ENCODE assay signal across 21 cellular contexts in genomic region chr4:121306932-121307331, GRCh38.
A peak's percentile ranks its signal among the peaks of the same experiment; 100 is the strongest.
DNase-seq lines count a peak whose midpoint lies in the region; ATAC-seq and TF ChIP-seq lines count a peak whose summit lies in the region.
"Had no signal": no experiment of that assay in that cellular context is flagged by ENCODE, and none has a peak within 500 bp of the region (broad histone marks: within the 10 kb centered on the region; RNA-seq: fewer than 3 reads in every experiment).

No MANE protein-coding gene starts in this region.

- no peaks in the 10 kb centered on the region for H3K27me3 Mint-ChIP-seq in activated CD8-positive, alpha-beta memory T cell treated with anti-CD3 and anti-CD28 coated beads, Interleukin-2, amount 10 ng/mL, durations not matched to agents 7 days and 5 days
- H3K27me3 Mint-ChIP-seq in stimulated activated naive B cell treated with anti-CD40 and anti-IgM and Interleukin-4, amounts not matched to agents 10 μg/mL and 1 μg/mL and 100 μg/mL, for 72 hours = no peaks in the 10 kb centered on the region
- H3K27me3 Mint-ChIP-seq: B cell; effector memory CD8-positive, alpha-beta T cell had no signal

- no peak overlapping the region for H3K4me3 Mint-ChIP-seq in activated CD8-positive, alpha-beta memory T cell treated with anti-CD3 and anti-CD28 coated beads, Interleukin-2, amount 10 ng/mL, durations not matched to agents 7 days and 5 days
- H3K4me3 Mint-ChIP-seq in stimulated activated naive B cell treated with anti-CD40 and anti-IgM and Interleukin-4, amounts not matched to agents 10 μg/mL and 1 μg/mL and 100 μg/mL, for 72 hours = no peak overlapping the region
- H3K4me3 Mint-ChIP-seq: activated naive CD8-positive, alpha-beta T cell treated with anti-CD3 and anti-CD28 coated beads, Interleukin-2, amount 10 ng/mL, durations not matched to agents 7 days and 5 days; B cell; naive thymus-derived CD8-positive, alpha-beta T cell had no signal

- H3K4me3 ChIP-seq in Loucy (ENCODE audit: low read length, poor library complexity, severe bottlenecking) = no peak overlapping the region
- H3K4me3 ChIP-seq: ovary, suprapubic skin, uterus had no signal

- peaks cover 27% of the 10 kb centered on the region for H3K4me1 Mint-ChIP-seq in activated CD8-positive, alpha-beta memory T cell treated with anti-CD3 and anti-CD28 coated beads, Interleukin-2, amount 10 ng/mL, durations not matched to agents 7 days and 5 days
- peaks cover 5 to 8% of the 10 kb centered on the region in 2 donors for H3K4me1 Mint-ChIP-seq in stimulated activated naive B cell treated with anti-CD40 and anti-IgM and Interleukin-4, amounts not matched to agents 10 μg/mL and 1 μg/mL and 100 μg/mL, for 72 hours

- TF ChIP-seq CTCF in Loucy (conservative IDR thresholded peaks at IDR 0.05; ENCODE audit: low read length) = no peak

- no peaks in the 10 kb centered on the region for H4K20me1 ChIP-seq in Loucy (ENCODE audit: insufficient read depth, low read length, poor library complexity, severe bottlenecking)

- H3K9ac ChIP-seq in Loucy (ENCODE audit: low read depth, low read length, poor library complexity, severe bottlenecking) = no peak overlapping the region

- no peak for DNase-seq in activated CD8-positive, alpha-beta memory T cell treated with anti-CD3 and anti-CD28 coated beads, Interleukin-2, amount 10 ng/mL, durations not matched to agents 7 days and 5 days
- DNase-seq in activated CD8-positive, alpha-beta memory T cell treated with anti-CD3 and anti-CD28 coated beads, Interleukin-2, amount 50 U/mL, for 4 hours = no peak
- DNase-seq in stimulated activated naive B cell treated with anti-CD40 and anti-IgM and Interleukin-4, amounts not matched to agents 10 μg/mL and 1 μg/mL and 100 μg/mL, for 72 hours = no peak
- DNase-seq in NCI-H1417 (lab: John Stamatoyannopoulos, UW) (no peak), HEK293T (ENCODE audit: extremely low spot score) (no peak), NCI-H128 (lab: John Stamatoyannopoulos, UW; ENCODE audit: unreplicated experiment) (no peak)
- DNase-seq: activated CD4-positive, alpha-beta T cell treated with anti-CD3 and anti-CD28 coated beads for 48 hours; activated naive CD8-positive, alpha-beta T cell treated with anti-CD3 and anti-CD28 coated beads, Interleukin-2, amount 10 ng/mL, durations not matched to agents 7 days and 5 days; left colon; naive thymus-derived CD8-positive, alpha-beta T cell; NCI-H146; ovary; right cardiac atrium; SIG-M5; stimulated activated CD4-positive, alpha-beta T cell treated with anti-CD3 and anti-CD28 coated beads, Interleukin-15, amount 100 ng/mL, for 24 hours; uterus had no signal

- no peaks in the 10 kb centered on the region for H3K9me2 ChIP-seq in Loucy (replicated peaks; ENCODE audit: low read depth, low read length)

- no peaks in the 10 kb centered on the region for H3K9me3 ChIP-seq in Loucy (ENCODE audit: insufficient read depth, low read depth, low read length)
- H3K9me3 ChIP-seq: ovary, suprapubic skin, uterus had no signal

- POLR2A ChIA-PET in HEK293T (lab: Yijun Ruan, JAX) = no interaction called here

- no peaks in the 10 kb centered on the region for H3K36me3 ChIP-seq in Loucy (ENCODE audit: insufficient read depth, low read length)
- H3K36me3 ChIP-seq: ovary, suprapubic skin, uterus had no signal

- H3K27me3 ChIP-seq in Loucy (ENCODE audit: insufficient read depth, low read length, poor library complexity, severe bottlenecking) = no peaks in the 10 kb centered on the region
- H3K27me3 ChIP-seq: ovary, suprapubic skin, uterus had no signal

- H3K4me2 ChIP-seq in Loucy (ENCODE audit: low read depth, low read length, poor library complexity, severe bottlenecking) = peak overlapping the region; percentile 36

- no peaks in the 10 kb centered on the region for H3F3A ChIP-seq in Loucy (ENCODE audit: low read depth)

- ATAC-seq in activated CD8-positive, alpha-beta memory T cell treated with anti-CD3 and anti-CD28 coated beads, Interleukin-2, amount 10 ng/mL, durations not matched to agents 7 days and 5 days = peak; percentile 35
- peak; percentile 22 for ATAC-seq in GM21619 (IDR thresholded peaks at IDR 0.05; ENCODE audit: unreplicated experiment)
- ATAC-seq in stimulated activated naive B cell treated with anti-CD40 and anti-IgM and Interleukin-4, amounts not matched to agents 10 μg/mL and 1 μg/mL and 100 μg/mL, for 72 hours (replicated peaks) = no peak
- ATAC-seq: right cardiac atrium had no signal

- H3K79me2 ChIP-seq in Loucy (ENCODE audit: insufficient read depth, low read length) = no peaks in the 10 kb centered on the region

- CTCF ChIA-PET in activated CD8-positive, alpha-beta memory T cell treated with anti-CD3 and anti-CD28 coated beads, Interleukin-2, amount 10 ng/mL, durations not matched to agents 7 days and 5 days (lab: Charles Lee) = interaction anchor here (0.9 to 3.5 kb wide), 25 partner anchors 8 to 1152 kb away, joined by 3 to 78 read pairs (median 5); no protein-coding TSS in a partner anchor
- CTCF ChIA-PET in HEK293T (lab: Yijun Ruan, JAX) = interaction anchor here (0.7 to 1.7 kb wide), 4 partner anchors 10 to 115 kb away, joined by 3 to 4 read pairs (median 4); no protein-coding TSS in a partner anchor

- no peaks in the 10 kb centered on the region for H3K36me3 Mint-ChIP-seq in activated CD8-positive, alpha-beta memory T cell treated with anti-CD3 and anti-CD28 coated beads, Interleukin-2, amount 10 ng/mL, durations not matched to agents 7 days and 5 days
- H3K36me3 Mint-ChIP-seq in stimulated activated naive B cell treated with anti-CD40 and anti-IgM and Interleukin-4, amounts not matched to agents 10 μg/mL and 1 μg/mL and 100 μg/mL, for 72 hours = no peaks in the 10 kb centered on the region
- H3K36me3 Mint-ChIP-seq: activated naive CD8-positive, alpha-beta T cell treated with anti-CD3 and anti-CD28 coated beads, Interleukin-2, amount 10 ng/mL, durations not matched to agents 7 days and 5 days; naive thymus-derived CD8-positive, alpha-beta T cell had no signal

- H3K4me1 ChIP-seq in Loucy (ENCODE audit: insufficient read depth, low read length, poor library complexity, severe bottlenecking) = peaks cover 11% of the 10 kb centered on the region
- H3K4me1 ChIP-seq: suprapubic skin, uterus had no signal

- peak overlapping the region; percentile 86 for H3K27ac Mint-ChIP-seq in activated CD8-positive, alpha-beta memory T cell treated with anti-CD3 and anti-CD28 coated beads, Interleukin-2, amount 10 ng/mL, durations not matched to agents 7 days and 5 days
- peak overlapping the region; percentile 47 for H3K27ac Mint-ChIP-seq in stimulated activated naive B cell treated with anti-CD40 and anti-IgM and Interleukin-4, amounts not matched to agents 10 μg/mL and 1 μg/mL and 100 μg/mL, for 72 hours
- H3K27ac Mint-ChIP-seq: B cell had no signal

- H2AFZ ChIP-seq in Loucy (ENCODE audit: low read length) = no peak overlapping the region

- no peaks in the 10 kb centered on the region for H3K9me3 Mint-ChIP-seq in activated CD8-positive, alpha-beta memory T cell treated with anti-CD3 and anti-CD28 coated beads, Interleukin-2, amount 10 ng/mL, durations not matched to agents 7 days and 5 days (ENCODE audit: low read depth)
- peaks cover 0 to 2% of the 10 kb centered on the region in 2 donors for H3K9me3 Mint-ChIP-seq in stimulated activated naive B cell treated with anti-CD40 and anti-IgM and Interleukin-4, amounts not matched to agents 10 μg/mL and 1 μg/mL and 100 μg/mL, for 72 hours
- H3K9me3 Mint-ChIP-seq: activated naive CD8-positive, alpha-beta T cell treated with anti-CD3 and anti-CD28 coated beads, Interleukin-2, amount 10 ng/mL, durations not matched to agents 7 days and 5 days; effector memory CD8-positive, alpha-beta T cell; naive thymus-derived CD8-positive, alpha-beta T cell had no signal

TF ChIP-seq in HEK293T, 16 proteins besides CTCF, POLR2A, EP300 and RAD21:
- TF ChIP-seq PKNOX1 (IDR thresholded peaks at IDR 0.05) (no peak), FOXM1 (IDR thresholded peaks at IDR 0.05; ENCODE audit: borderline replicate concordance) (no peak), SUZ12 (IDR thresholded peaks at IDR 0.05) (no peak), ZNF384 (IDR thresholded peaks at IDR 0.05) (no peak), LEF1 (IDR thresholded peaks at IDR 0.05; ENCODE audit: borderline replicate concordance) (no peak), TARDBP (IDR thresholded peaks at IDR 0.05) (no peak)

Comparison
In these comparisons a context has a peak if more than half of its experiments do, and no peak if none do; other contexts are left out.
1. ATAC-seq: peak in activated CD8-positive, alpha-beta memory T cell treated with anti-CD3 and anti-CD28 coated beads, Interleukin-2, amount 10 ng/mL, durations not matched to agents 7 days and 5 days (single experiment) and GM21619 (single experiment); none in stimulated activated naive B cell treated with anti-CD40 and anti-IgM and Interleukin-4, amounts not matched to agents 10 μg/mL and 1 μg/mL and 100 μg/mL, for 72 hours (0 of 2).